Comparison of ENCODE assay signal across 19 cellular contexts in genomic region chr12:124503305-124503704, GRCh38.
DNase-seq lines count a peak whose midpoint lies in the region; ATAC-seq and TF ChIP-seq lines count a peak whose summit lies in the region.
"Had no signal": no experiment of that assay in that cellular context is flagged by ENCODE, and none has a peak within 500 bp of the region (broad histone marks: within the 10 kb centered on the region; RNA-seq: fewer than 3 reads in every experiment).

No MANE protein-coding gene starts in this region.

- no peak overlapping the region for H2AK5ac ChIP-seq in H9 (ENCODE audit: insufficient read length, low read length)

- no peak overlapping the region for H3K4ac ChIP-seq in H9 (ENCODE audit: low read depth, low read length)

- H3K23ac ChIP-seq in H9 (ENCODE audit: insufficient read length, low read depth, low read length): no peak overlapping the region

- H2BK120ac ChIP-seq in H9 (ENCODE audit: low read depth, low read length, poor library complexity, severe bottlenecking): no peak overlapping the region

- H3K9me3 Mint-ChIP-seq in H9 (no peaks in the 10 kb centered on the region), brain (no peaks in the 10 kb centered on the region), glutamatergic neuron (ENCODE audit: unreplicated experiment) (peaks cover 18% of the 10 kb centered on the region)
- H3K9me3 Mint-ChIP-seq in stimulated activated naive B cell treated with anti-CD40 and anti-IgM and Interleukin-4, amounts not matched to agents 10 μg/mL and 1 μg/mL and 100 μg/mL, for 72 hours: no peaks in the 10 kb centered on the region
- H3K9me3 Mint-ChIP-seq: CD8-positive, alpha-beta T cell had no signal

- no peak overlapping the region for H3K18ac ChIP-seq in H9 (ENCODE audit: insufficient read length, low read depth, low read length)

- H3K4me2 ChIP-seq in H9 (ENCODE audit: insufficient read depth, insufficient read length, low read length): no peak overlapping the region

- H3K4me1 Mint-ChIP-seq in H9 (peaks cover 66 to 91% of the 10 kb centered on the region in 2 experiments), brain (peaks cover 93% of the 10 kb centered on the region), glutamatergic neuron (ENCODE audit: low read depth, unreplicated experiment) (peaks cover 66% of the 10 kb centered on the region)
- peaks cover 62 to 89% of the 10 kb centered on the region in 2 donors for H3K4me1 Mint-ChIP-seq in stimulated activated naive B cell treated with anti-CD40 and anti-IgM and Interleukin-4, amounts not matched to agents 10 μg/mL and 1 μg/mL and 100 μg/mL, for 72 hours

- H4K20me1 ChIP-seq in H9 (ENCODE audit: control insufficient read depth, insufficient read depth, insufficient read length): no peaks in the 10 kb centered on the region

- H2AFZ ChIP-seq in H9 (ENCODE audit: low read length): no peak overlapping the region

- no peak overlapping the region for H4K91ac ChIP-seq in H9 (ENCODE audit: insufficient read length, low read depth, low read length)

- H3K9ac ChIP-seq in H9 (ENCODE audit: extremely low read depth, insufficient read length, low read length): no peak overlapping the region
- H3K9ac ChIP-seq: BLaER1 treated with 17β-estradiol and CSF1 and Interleukin-3, amounts not matched to agents 10 nM and 100 nM had no signal

- TF ChIP-seq CTCF in H9 (conservative IDR thresholded peaks at IDR 0.05): no peak
- TF ChIP-seq CTCF in brain (conservative IDR thresholded peaks at IDR 0.05): no peak
- TF ChIP-seq CTCF in glutamatergic neuron (IDR thresholded peaks at IDR 0.05; ENCODE audit: partially characterized antibody, unreplicated experiment): no peak

- H3K27me3 ChIP-seq in H9 (ENCODE audit: insufficient read depth, low read length): no peaks in the 10 kb centered on the region
- H3K27me3 ChIP-seq: BLaER1 treated with 17β-estradiol and CSF1 and Interleukin-3, amounts not matched to agents 10 nM and 100 nM had no signal

- DNase-seq in H9: no peak
- DNase-seq in glutamatergic neuron: no peak
- no peak for DNase-seq in stimulated activated naive B cell treated with anti-CD40 and anti-IgM and Interleukin-4, amounts not matched to agents 10 μg/mL and 1 μg/mL and 100 μg/mL, for 72 hours
- no peak for DNase-seq in HK-2 (ENCODE audit: unreplicated experiment)
- DNase-seq in OCI-M2 (lab: John Stamatoyannopoulos, UW; ENCODE audit: unreplicated experiment): no peak
- DNase-seq in NCI-H774 (lab: John Stamatoyannopoulos, UW): no peak
- DNase-seq: CD8-positive, alpha-beta T cell; HCEC 1CT; KBM-7; NCI-H1105; NCI-H510A; NCI-H82; OCI-M1; RPMI8226; SIG-M5 had no signal

- H3K79me1 ChIP-seq in H9 (ENCODE audit: insufficient read depth, low read depth, low read length, poor library complexity, severe bottlenecking): peaks cover 16% of the 10 kb centered on the region

- no peak overlapping the region for H3K56ac ChIP-seq in H9 (ENCODE audit: insufficient read length, low read depth, low read length)

- H2BK12ac ChIP-seq in H9 (ENCODE audit: insufficient read length, low read depth, low read length): no peak overlapping the region

- H2BK5ac ChIP-seq in H9 (ENCODE audit: insufficient read length, low read length): no peak overlapping the region

- no peak overlapping the region; the same call in 1 of the 2 replicates for H3K14ac ChIP-seq in H9 (ENCODE audit: insufficient read depth, low read length)

- no peaks in the 10 kb centered on the region for H3K9me3 ChIP-seq in H9 (ENCODE audit: control insufficient read depth, low read depth, low read length)
- H3K9me3 ChIP-seq: BLaER1 treated with 17β-estradiol and CSF1 and Interleukin-3, amounts not matched to agents 10 nM and 100 nM had no signal

- H4K5ac ChIP-seq in H9 (ENCODE audit: insufficient read length, low read depth, low read length): no peak overlapping the region

- no peak overlapping the region for H3K27ac ChIP-seq in H9 (ENCODE audit: insufficient read length, low read depth, low read length)
- H3K27ac ChIP-seq: BLaER1 treated with 17β-estradiol and CSF1 and Interleukin-3, amounts not matched to agents 10 nM and 100 nM had no signal

- no peak overlapping the region for H2BK20ac ChIP-seq in H9 (ENCODE audit: low read depth, low read length, poor library complexity, severe bottlenecking)

- H3K4me1 ChIP-seq in H9 (ENCODE audit: insufficient read depth, low read length): peaks cover 5% of the 10 kb centered on the region; the same call in 1 of the 2 replicates

- 100% methylated on average over 7 of the region's 9 CpGs for WGBS in H9 (ENCODE audit: extremely low coverage, insufficient read length, low lambda C conversion rate)

- no peak overlapping the region for H3K4me3 Mint-ChIP-seq in H9
- H3K4me3 Mint-ChIP-seq in brain: no peak overlapping the region
- H3K4me3 Mint-ChIP-seq in glutamatergic neuron (ENCODE audit: unreplicated experiment): peak overlapping the region; percentile 69
- no peak overlapping the region for H3K4me3 Mint-ChIP-seq in stimulated activated naive B cell treated with anti-CD40 and anti-IgM and Interleukin-4, amounts not matched to agents 10 μg/mL and 1 μg/mL and 100 μg/mL, for 72 hours
- H3K4me3 Mint-ChIP-seq: CD8-positive, alpha-beta T cell had no signal

- peak overlapping the region; percentile 53 for H4K8ac ChIP-seq in H9 (replicated peaks; ENCODE audit: insufficient read length, low read depth, low read length)

- no peak overlapping the region for H3T11ph ChIP-seq in H9 (ENCODE audit: low read length)

- ATAC-seq in stimulated activated naive B cell treated with anti-CD40 and anti-IgM and Interleukin-4, amounts not matched to agents 10 μg/mL and 1 μg/mL and 100 μg/mL, for 72 hours (replicated peaks): no peak
- no peak for ATAC-seq in GM18858 (IDR thresholded peaks at IDR 0.05; ENCODE audit: unreplicated experiment)
- ATAC-seq: CD8-positive, alpha-beta T cell; SK-N-SH treated with all-trans-retinoic acid at 6 μM for 48 hours had no signal

- H3K27ac Mint-ChIP-seq in H9: no peak overlapping the region; a peak in 2 of 7 replicates
- peak overlapping the region in 4 of 5 experiments; percentile 16 to 59 (median 35) for H3K27ac Mint-ChIP-seq in brain
- peak overlapping the region; percentile 83 for H3K27ac Mint-ChIP-seq in glutamatergic neuron (ENCODE audit: unreplicated experiment)
- H3K27ac Mint-ChIP-seq in stimulated activated naive B cell treated with anti-CD40 and anti-IgM and Interleukin-4, amounts not matched to agents 10 μg/mL and 1 μg/mL and 100 μg/mL, for 72 hours: peak overlapping the region; percentile 4
- H3K27ac Mint-ChIP-seq: CD8-positive, alpha-beta T cell had no signal

- H2BK15ac ChIP-seq in H9 (ENCODE audit: low read depth, low read length): no peak overlapping the region

- peaks cover 26% of the 10 kb centered on the region; the same call in 1 of the 2 replicates for H3K79me2 ChIP-seq in H9 (ENCODE audit: insufficient read depth, low read length)

- H3K27me3 Mint-ChIP-seq in H9 (ENCODE audit: low read depth): no peaks in the 10 kb centered on the region; the same call in 1 of the 2 replicates
- H3K27me3 Mint-ChIP-seq in brain: peaks cover 4% of the 10 kb centered on the region
- H3K27me3 Mint-ChIP-seq in glutamatergic neuron (ENCODE audit: unreplicated experiment): peaks cover 26% of the 10 kb centered on the region
- no peaks in the 10 kb centered on the region for H3K27me3 Mint-ChIP-seq in stimulated activated naive B cell treated with anti-CD40 and anti-IgM and Interleukin-4, amounts not matched to agents 10 μg/mL and 1 μg/mL and 100 μg/mL, for 72 hours

- H3K23me2 ChIP-seq in H9 (ENCODE audit: insufficient read length, low read depth, low read length, poor library complexity, severe bottlenecking): no peaks in the 10 kb centered on the region

- H3K36me3 Mint-ChIP-seq in H9 (ENCODE audit: insufficient read depth in 1 of 3, low read depth in 3 of 3) (peaks cover 4 to 6% (median 6%) of the 10 kb centered on the region in 3 experiments; a peak in 5 of 7 replicates), brain (no peaks in the 10 kb centered on the region), glutamatergic neuron (ENCODE audit: unreplicated experiment) (peaks cover 5% of the 10 kb centered on the region)
- H3K36me3 Mint-ChIP-seq in stimulated activated naive B cell treated with anti-CD40 and anti-IgM and Interleukin-4, amounts not matched to agents 10 μg/mL and 1 μg/mL and 100 μg/mL, for 72 hours: peaks cover 21 to 68% of the 10 kb centered on the region in 2 donors

Comparison
In these comparisons a context has a peak if more than half of its experiments do, and no peak if none do; other contexts are left out.
1. H3K27ac Mint-ChIP-seq: peak in brain (4 of 5), glutamatergic neuron (single experiment) and stimulated activated naive B cell treated with anti-CD40 and anti-IgM and Interleukin-4, amounts not matched to agents 10 μg/mL and 1 μg/mL and 100 μg/mL, for 72 hours (single experiment); none in H9 (0 of 3).